In genomic region chr2:222315443-222316121, GRCh38 we compare ENCODE assay signal across 18 cellular contexts. TPM values are rescaled to one million over a fixed set of nuclear protein-coding genes. Genes with fewer than 3 reads are reported as not detected.
A peak's percentile ranks its signal among the peaks of the same experiment; 100 is the strongest.
DNase-seq lines count a peak whose midpoint lies in the region; ATAC-seq and TF ChIP-seq lines count a peak whose summit lies in the region.
"Had no signal": no experiment of that assay in that cellular context is flagged by ENCODE, and none has a peak within 500 bp of the region (broad histone marks: within the 10 kb centered on the region; RNA-seq: fewer than 3 reads in every experiment).

No MANE protein-coding gene starts in this region.

- no peak for ATAC-seq in HG02623 (IDR thresholded peaks at IDR 0.05; ENCODE audit: unreplicated experiment)
- ATAC-seq: body of pancreas, left colon had no signal

- intact Hi-C loops in activated CD4-positive, alpha-beta T cell treated with anti-CD3 and anti-CD28 coated beads, Interleukin-2, amount 10 ng/mL, durations not matched to agents 24 days and 14 days (cut with micrococcal nuclease) = loop anchor here (10.0 kb wide), 1 partner anchor 261 kb away; no protein-coding TSS in a partner anchor

- H3K9me3 Mint-ChIP-seq in activated CD4-positive, alpha-beta T cell treated with anti-CD3 and anti-CD28 coated beads, Interleukin-2, amount 10 ng/mL, durations not matched to agents 24 days and 14 days = peaks cover 4% of the 10 kb centered on the region
- no peaks in the 10 kb centered on the region for H3K9me3 Mint-ChIP-seq in chondrocyte (ENCODE audit: low read depth)

- DNase-seq in activated CD4-positive, alpha-beta T cell treated with anti-CD3 and anti-CD28 coated beads, Interleukin-2, amount 10 ng/mL, durations not matched to agents 24 days and 14 days = peak; percentile 54
- DNase-seq in activated CD4-positive, alpha-beta T cell treated with anti-CD3 and anti-CD28 coated beads for 1 hour = no peak
- DNase-seq in chondrocyte (ENCODE audit: low spot score) = no peak
- DNase-seq in SHP77 (lab: John Stamatoyannopoulos, UW) = no peak
- DNase-seq in activated CD4-positive, alpha-beta T cell treated with anti-CD3 and anti-CD28 coated beads for 4 hours = no peak
- DNase-seq in DMS79 treated with DMSO at 0.1 percent for 48 hours (lab: John Stamatoyannopoulos, UW) = no peak
- DNase-seq: activated CD8-positive, alpha-beta memory T cell treated with anti-CD3 and anti-CD28 coated beads for 24 hours; activated gamma-delta T cell treated with Interleukin-2 at 50 U/mL for 16 hours; body of pancreas; effector CD4-positive, alpha-beta T cell; EL; left colon; NCI-H1092 treated with DMSO at 0.1 percent for 48 hours; NCI-H510A treated with DMSO at 0.1 percent for 48 hours; Right ventricle myocardium superior; tibial artery had no signal

- H3K36me3 Mint-ChIP-seq in activated CD4-positive, alpha-beta T cell treated with anti-CD3 and anti-CD28 coated beads, Interleukin-2, amount 10 ng/mL, durations not matched to agents 24 days and 14 days (ENCODE audit: low read depth) = no peaks in the 10 kb centered on the region
- H3K36me3 Mint-ChIP-seq in chondrocyte (ENCODE audit: low read depth) = peaks cover 2% of the 10 kb centered on the region

- H3K4me3 Mint-ChIP-seq in activated CD4-positive, alpha-beta T cell treated with anti-CD3 and anti-CD28 coated beads, Interleukin-2, amount 10 ng/mL, durations not matched to agents 24 days and 14 days = no peak overlapping the region
- no peak overlapping the region for H3K4me3 Mint-ChIP-seq in chondrocyte (ENCODE audit: unreplicated experiment)

- TF ChIP-seq CTCF in LNCAP (IDR thresholded peaks at IDR 0.05) (0 out of 2 replicates have a peak, but pooled peaks have one; percentile 7), chondrocyte (IDR thresholded peaks at IDR 0.05) (peak; percentile 36)

- no peak overlapping the region for H3K27ac Mint-ChIP-seq in activated CD4-positive, alpha-beta T cell treated with anti-CD3 and anti-CD28 coated beads, Interleukin-2, amount 10 ng/mL, durations not matched to agents 24 days and 14 days
- no peak overlapping the region for H3K27ac Mint-ChIP-seq in chondrocyte (ENCODE audit: unreplicated experiment)

- peaks cover 10% of the 10 kb centered on the region for H3K4me1 Mint-ChIP-seq in activated CD4-positive, alpha-beta T cell treated with anti-CD3 and anti-CD28 coated beads, Interleukin-2, amount 10 ng/mL, durations not matched to agents 24 days and 14 days
- H3K4me1 Mint-ChIP-seq in chondrocyte (ENCODE audit: low read depth) = peaks cover 12% of the 10 kb centered on the region

- H3K27me3 Mint-ChIP-seq in activated CD4-positive, alpha-beta T cell treated with anti-CD3 and anti-CD28 coated beads, Interleukin-2, amount 10 ng/mL, durations not matched to agents 24 days and 14 days = peaks cover 74% of the 10 kb centered on the region
- peaks cover 66% of the 10 kb centered on the region for H3K27me3 Mint-ChIP-seq in chondrocyte (ENCODE audit: low read depth)

RNA-seq across cellular contexts. Expression of gene PAX3, which starts 16.8 kb away (rescaled TPM):
- not detected in 2 replicates for total RNA-seq in activated CD4-positive, alpha-beta T cell treated with anti-CD3 and anti-CD28 coated beads, Interleukin-2, amount 10 ng/mL, durations not matched to agents 24 days and 14 days
- 1.4 to 4.7 TPM (median 4.1 TPM) in 3 replicates for total RNA-seq in chondrocyte
- total RNA-seq: body of pancreas, left colon, Right ventricle myocardium superior had no signal
